Comparison of ENCODE assay signal across 13 cellular contexts in genomic region chr16:35102780-35103403, GRCh38.
DNase-seq lines count a peak whose midpoint lies in the region; ATAC-seq and TF ChIP-seq lines count a peak whose summit lies in the region.
"Had no signal": no experiment of that assay in that cellular context is flagged by ENCODE, and none has a peak within 500 bp of the region (broad histone marks: within the 10 kb centered on the region; RNA-seq: fewer than 3 reads in every experiment).

No MANE protein-coding gene starts in this region.

- peak; percentile 41; the same call in 2 of the 3 replicates for TF ChIP-seq CTCF in GM12872 (IDR thresholded peaks at IDR 0.05; ENCODE audit: insufficient read depth, low read depth, low read length)
- 0 out of 2 replicates have a peak, but pooled peaks have one; percentile 14 for TF ChIP-seq CTCF in WTC11 (IDR thresholded peaks at IDR 0.05)
- TF ChIP-seq CTCF in mucosa of descending colon (IDR thresholded peaks at IDR 0.05) = no peak
- TF ChIP-seq CTCF in suprapubic skin (IDR thresholded peaks at IDR 0.05) = no peak

- H3K27me3 Mint-ChIP-seq in WTC11 (ENCODE audit: low read depth) = peaks cover 3% of the 10 kb centered on the region; the same call in 1 of the 2 replicates
- H3K27me3 Mint-ChIP-seq: activated CD4-positive, alpha-beta memory T cell treated with anti-CD3 and anti-CD28 coated beads, Interleukin-2, amount 10 ng/mL, durations not matched to agents 7 days and 5 days had no signal

- CTCF ChIA-PET in WTC11 (lab: Charles Lee) = no interaction called here

- H3K4me1 ChIP-seq in mucosa of descending colon (ENCODE audit: low read depth) = no peaks in the 10 kb centered on the region
- no peaks in the 10 kb centered on the region for H3K4me1 ChIP-seq in suprapubic skin

- POLR2A ChIA-PET in WTC11 (lab: Charles Lee) = no interaction called here

- peaks cover 49% of the 10 kb centered on the region for H3K36me3 Mint-ChIP-seq in WTC11

- peaks cover 58% of the 10 kb centered on the region for H3K9me3 Mint-ChIP-seq in WTC11

- H3K9me3 ChIP-seq in mucosa of descending colon = peaks cover 46% of the 10 kb centered on the region
- H3K9me3 ChIP-seq in suprapubic skin = no peaks in the 10 kb centered on the region

- no peak overlapping the region for H3K4me3 Mint-ChIP-seq in WTC11
- H3K4me3 Mint-ChIP-seq: activated CD4-positive, alpha-beta memory T cell treated with anti-CD3 and anti-CD28 coated beads, Interleukin-2, amount 10 ng/mL, durations not matched to agents 7 days and 5 days had no signal

- DNase-seq in COLO829 (ENCODE audit: low spot score) = peak; percentile 48
- DNase-seq in NCI-H1930 (lab: John Stamatoyannopoulos, UW) = peak; percentile 35 to 55
- DNase-seq in WTC11 (ENCODE audit: low spot score) = no peak
- no peak for DNase-seq in mucosa of descending colon
- DNase-seq in activated T-cell treated with anti-CD3 and anti-CD28 coated beads for 4 hours = no peak
- no peak for DNase-seq in suprapubic skin (ENCODE audit: low spot score in 2 of 2)
- DNase-seq: activated CD4-positive, alpha-beta memory T cell treated with anti-CD3 and anti-CD28 coated beads, Interleukin-2, amount 10 ng/mL, durations not matched to agents 7 days and 5 days; DMS79 treated with DMSO at 0.1 percent for 48 hours; NCI-H1436; Right ventricle myocardium superior; trophoblast cell had no signal

- 43% methylated on average over 6 of the region's 6 CpGs for WGBS in suprapubic skin

- H3K4me3 ChIP-seq in mucosa of descending colon (no peak overlapping the region), suprapubic skin (no peak overlapping the region)

- H3K4me1 Mint-ChIP-seq in WTC11 = no peaks in the 10 kb centered on the region
- H3K4me1 Mint-ChIP-seq: activated CD4-positive, alpha-beta memory T cell treated with anti-CD3 and anti-CD28 coated beads, Interleukin-2, amount 10 ng/mL, durations not matched to agents 7 days and 5 days had no signal

- intact Hi-C loops in mucosa of descending colon (cut with DNase I, micrococcal nuclease) = no loop called here

- no peak for TF ChIP-seq EP300 in suprapubic skin (IDR thresholded peaks at IDR 0.05)

- H3K27ac ChIP-seq in suprapubic skin = no peak overlapping the region

- ATAC-seq in WTC11 (no peak), mucosa of descending colon (no peak), GM18861 (IDR thresholded peaks at IDR 0.05; ENCODE audit: unreplicated experiment) (no peak)

- no peaks in the 10 kb centered on the region for H3K27me3 ChIP-seq in suprapubic skin

- H3K36me3 ChIP-seq in mucosa of descending colon (ENCODE audit: low read depth) (no peaks in the 10 kb centered on the region), suprapubic skin (no peaks in the 10 kb centered on the region)

- H3K27ac Mint-ChIP-seq in WTC11 = no peak overlapping the region
- H3K27ac Mint-ChIP-seq: activated CD4-positive, alpha-beta memory T cell treated with anti-CD3 and anti-CD28 coated beads, Interleukin-2, amount 10 ng/mL, durations not matched to agents 7 days and 5 days had no signal

- no peak for TF ChIP-seq POLR2A in suprapubic skin (IDR thresholded peaks at IDR 0.05)

TF ChIP-seq in WTC11, 78 proteins besides CTCF, POLR2A, EP300 and RAD21:
- no peak for TF ChIP-seq NR1H2 (CRISPR knock-in tag; IDR thresholded peaks at IDR 0.05)
- TF ChIP-seq PREB (CRISPR knock-in tag; IDR thresholded peaks at IDR 0.05; ENCODE audit: borderline replicate concordance) = no peak
- TF ChIP-seq ERG (CRISPR knock-in tag; IDR thresholded peaks at IDR 0.05) = no peak
- no peak for TF ChIP-seq CDX4 (CRISPR knock-in tag; IDR thresholded peaks at IDR 0.05; ENCODE audit: borderline replicate concordance)
- TF ChIP-seq TEAD4 (CRISPR knock-in tag; IDR thresholded peaks at IDR 0.05) = no peak
- TF ChIP-seq KAT7 (CRISPR knock-in tag; IDR thresholded peaks at IDR 0.05; ENCODE audit: borderline replicate concordance) = no peak
- TF ChIP-seq ZNF396 (CRISPR knock-in tag; IDR thresholded peaks at IDR 0.05; ENCODE audit: borderline replicate concordance) = no peak
- no peak for TF ChIP-seq E2F1 (CRISPR knock-in tag; IDR thresholded peaks at IDR 0.05)
- no peak for TF ChIP-seq RORB (CRISPR knock-in tag; IDR thresholded peaks at IDR 0.05)

Comparison
In these comparisons a context has a peak if more than half of its experiments do, and no peak if none do; other contexts are left out.
1. DNase-seq: peak in COLO829 (single experiment) and NCI-H1930 (2 of 2); none in WTC11 (single experiment), mucosa of descending colon (0 of 3), activated T-cell treated with anti-CD3 and anti-CD28 coated beads for 4 hours (single experiment) and suprapubic skin (0 of 2).
2. CTCF ChIP-seq: peak in GM12872 (single experiment) and WTC11 (single experiment); none in mucosa of descending colon (single experiment) and suprapubic skin (0 of 2).